8 cellular contexts compared by ENCODE assay signal in genomic region chr2:172442072-172442895, GRCh38. TPM values are rescaled to one million over a fixed set of nuclear protein-coding genes. Genes with fewer than 3 reads are reported as not detected.
DNase-seq lines count a peak whose midpoint lies in the region; ATAC-seq, FAIRE-seq and TF ChIP-seq lines count a peak whose summit lies in the region.

No MANE protein-coding gene starts in this region.

- ATAC-seq in GM21723 (IDR thresholded peaks at IDR 0.05; ENCODE audit: unreplicated experiment) (no peak), GM21619 (IDR thresholded peaks at IDR 0.05; ENCODE audit: unreplicated experiment) (no peak)

- H3K4me3 Mint-ChIP-seq in neural crest cell: no peak overlapping the region

- peaks cover 39% of the 10 kb centered on the region for H3K4me1 Mint-ChIP-seq in neural crest cell

- peaks cover 2% of the 10 kb centered on the region for H3K36me3 ChIP-seq in bronchial epithelial cell (ENCODE audit: control insufficient read depth, insufficient read depth, low read length)

- H3K4me3 ChIP-seq in HFF-Myc (replicated peaks; ENCODE audit: low read depth, low read length) (no peak overlapping the region), bronchial epithelial cell (ENCODE audit: low read depth, low read length) (no peak overlapping the region)

- TF ChIP-seq CTCF in HFF-Myc (IDR thresholded peaks at IDR 0.05; ENCODE audit: low read depth, low read length, missing control alignments) (no peak), bronchial epithelial cell (IDR thresholded peaks at IDR 0.05; ENCODE audit: insufficient read depth, low read length, severe bottlenecking) (no peak), neural crest cell (conservative IDR thresholded peaks at IDR 0.05) (no peak)

- no peaks in the 10 kb centered on the region for H3K27me3 ChIP-seq in bronchial epithelial cell (ENCODE audit: control insufficient read depth, insufficient read depth, low read length)

- peak; percentile 92 for FAIRE-seq in bronchial epithelial cell (lab: Jason Lieb, UNC)

- peaks cover 2% of the 10 kb centered on the region for H3K36me3 Mint-ChIP-seq in neural crest cell (ENCODE audit: low read depth)

- H3K27ac Mint-ChIP-seq in neural crest cell (ENCODE audit: unreplicated experiment): peak overlapping the region; percentile 37

- DNase-seq in HFF-Myc (ENCODE audit: extremely low read depth, low read depth) (peak; percentile 80), SW480 (ENCODE audit: low spot score) (peak; percentile 99), bronchial epithelial cell (ENCODE audit: low read depth) (peak; percentile 100), neural crest cell (ENCODE audit: low read depth, low spot score) (no peak), NCI-H1930 (lab: John Stamatoyannopoulos, UW) (no peak), NCI-H187 (lab: John Stamatoyannopoulos, UW) (no peak)

- peaks cover 2% of the 10 kb centered on the region for H3K9me3 Mint-ChIP-seq in neural crest cell

- H3K27me3 Mint-ChIP-seq in neural crest cell (ENCODE audit: low read depth): no peaks in the 10 kb centered on the region

RNA-seq across cellular contexts. Expression of gene ITGA6, which starts 14.9 kb away (rescaled TPM):
- total RNA-seq in bronchial epithelial cell (191 and 390 TPM in 2 replicates), neural crest cell (36.8 and 37.7 TPM in 2 replicates)

Comparison
In these comparisons a context has a peak if more than half of its experiments do, and no peak if none do; other contexts are left out.
1. DNase-seq: peak in HFF-Myc (single experiment), SW480 (single experiment) and bronchial epithelial cell (single experiment); none in neural crest cell (single experiment), NCI-H1930 (0 of 2) and NCI-H187 (0 of 2).